1 cellular context compared by ENCODE assay signal in the genomic region with DNA sequence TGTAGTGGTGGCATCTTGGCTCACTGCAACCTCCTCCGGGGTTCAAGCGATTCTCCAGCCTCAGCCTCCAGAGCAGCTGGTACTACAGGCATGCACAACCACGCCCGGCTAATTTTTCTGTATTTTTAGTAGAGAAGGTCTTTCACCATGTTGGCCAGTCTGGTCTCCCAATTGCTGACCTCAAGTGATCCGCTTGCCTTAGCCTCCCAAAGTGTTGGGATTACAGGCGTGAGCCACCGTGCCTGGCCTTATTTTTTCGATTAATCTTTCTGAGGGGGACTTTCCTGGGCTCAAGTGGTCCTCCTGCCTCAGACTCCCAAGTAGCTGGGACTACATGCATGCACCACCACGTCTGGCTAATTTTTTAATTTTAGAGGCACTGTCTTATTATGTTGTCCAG.
TF ChIP-seq lines count a peak whose summit lies in the region.

No MANE protein-coding gene starts in this region.

TF ChIP-seq in HEK293T, 16 proteins besides CTCF, POLR2A, EP300 and RAD21 (continued from another document):
- TF ChIP-seq LEF1 (IDR thresholded peaks at IDR 0.05; ENCODE audit: borderline replicate concordance) (no peak), L3MBTL2 (conservative IDR thresholded peaks at IDR 0.05) (no peak), SP1 (IDR thresholded peaks at IDR 0.05) (no peak), FOXA1 (IDR thresholded peaks at IDR 0.05) (no peak), ARNT (IDR thresholded peaks at IDR 0.05) (no peak), FOXM1 (IDR thresholded peaks at IDR 0.05; ENCODE audit: borderline replicate concordance) (no peak), HDGF (IDR thresholded peaks at IDR 0.05; ENCODE audit: borderline replicate concordance) (no peak), SUZ12 (IDR thresholded peaks at IDR 0.05) (no peak), NFRKB (IDR thresholded peaks at IDR 0.05) (no peak), BHLHE40 (IDR thresholded peaks at IDR 0.05; ENCODE audit: borderline replicate concordance) (no peak)
